ENCODE assay signal across 15 cellular contexts in genomic region chr3:82080261-82080660, GRCh38.
A peak's percentile ranks its signal among the peaks of the same experiment; 100 is the strongest.
DNase-seq lines count a peak whose midpoint lies in the region; TF ChIP-seq lines count a peak whose summit lies in the region.
"Had no signal": no experiment of that assay in that cellular context is flagged by ENCODE, and none has a peak within 500 bp of the region (broad histone marks: within the 10 kb centered on the region; RNA-seq: fewer than 3 reads in every experiment).

No MANE protein-coding gene starts in this region.

- peaks cover 33 to 51% (median 44%) of the 10 kb centered on the region in 10 experiments for H3K4me1 ChIP-seq in BLaER1 treated with 17β-estradiol and CSF1 and Interleukin-3, amounts not matched to agents 10 nM and 100 nM
- H3K4me1 ChIP-seq in SJCRH30 = peaks cover 12% of the 10 kb centered on the region
- H3K4me1 ChIP-seq: esophagus squamous epithelium had no signal

- H3K27ac ChIP-seq in BLaER1 treated with 17β-estradiol and CSF1 and Interleukin-3, amounts not matched to agents 10 nM and 100 nM = peak overlapping the region in 10 of 11 experiments; percentile 26 to 80 (median 74); a peak in 20 of 22 replicates
- H3K27ac ChIP-seq in VCaP (peak overlapping the region; percentile 84), SJCRH30 (no peak overlapping the region)
- H3K27ac ChIP-seq: esophagus squamous epithelium, WERI-Rb-1 had no signal

- no peaks in the 10 kb centered on the region for H3K36me3 ChIP-seq in BLaER1 treated with 17β-estradiol and CSF1 and Interleukin-3, amounts not matched to agents 10 nM and 100 nM
- H3K36me3 ChIP-seq in SJCRH30 = no peaks in the 10 kb centered on the region
- H3K36me3 ChIP-seq: esophagus squamous epithelium, WERI-Rb-1 had no signal

- H3K27ac Mint-ChIP-seq in endothelial cell (ENCODE audit: unreplicated experiment) = no peak overlapping the region
- H3K27ac Mint-ChIP-seq: activated naive CD8-positive, alpha-beta T cell; stimulated activated naive B cell treated with anti-CD40 and anti-IgM and Interleukin-4, amounts not matched to agents 10 μg/mL and 1 μg/mL and 100 μg/mL, for 72 hours had no signal

- peak overlapping the region; percentile 3 to 67 (median 53); a peak in 16 of 22 replicates for H3K9ac ChIP-seq in BLaER1 treated with 17β-estradiol and CSF1 and Interleukin-3, amounts not matched to agents 10 nM and 100 nM

- DNase-seq in HT1080 (ENCODE audit: low read depth) (peak; percentile 5), lung microvascular endothelial cell (ENCODE audit: low read depth in 2 of 2) (peak; percentile 23 to 86), endothelial cell (ENCODE audit: low spot score) (no peak), hepatic stellate cell (ENCODE audit: low spot score) (no peak), SJCRH30 (no peak), GF-D8 (lab: John Stamatoyannopoulos, UW) (no peak)
- DNase-seq: esophagus squamous epithelium; NCI-H524 treated with DMSO at 0.1 percent for 48 hours; stimulated activated CD4-positive, alpha-beta T cell treated with anti-CD3 and anti-CD28 coated beads, Interleukin-4, amount 100 ng/mL, for 24 hours; stimulated activated naive B cell treated with anti-CD40 and anti-IgM and Interleukin-4, amounts not matched to agents 10 μg/mL and 1 μg/mL and 100 μg/mL, for 72 hours; WERI-Rb-1 had no signal

- H3K9me3 ChIP-seq in BLaER1 treated with 17β-estradiol and CSF1 and Interleukin-3, amounts not matched to agents 10 nM and 100 nM (replicated peaks in 1 of 11) = no peaks in the 10 kb centered on the region
- no peaks in the 10 kb centered on the region for H3K9me3 ChIP-seq in SJCRH30 (replicated peaks)
- H3K9me3 ChIP-seq: esophagus squamous epithelium had no signal

- H3K27me3 Mint-ChIP-seq in endothelial cell (ENCODE audit: unreplicated experiment) = no peaks in the 10 kb centered on the region
- H3K27me3 Mint-ChIP-seq: activated naive CD8-positive, alpha-beta T cell; stimulated activated naive B cell treated with anti-CD40 and anti-IgM and Interleukin-4, amounts not matched to agents 10 μg/mL and 1 μg/mL and 100 μg/mL, for 72 hours had no signal

- H3K36me3 Mint-ChIP-seq in endothelial cell (ENCODE audit: low read depth, unreplicated experiment) = no peaks in the 10 kb centered on the region
- H3K36me3 Mint-ChIP-seq: activated naive CD8-positive, alpha-beta T cell; CD14-positive monocyte; stimulated activated naive B cell treated with anti-CD40 and anti-IgM and Interleukin-4, amounts not matched to agents 10 μg/mL and 1 μg/mL and 100 μg/mL, for 72 hours had no signal

- H3K4me3 Mint-ChIP-seq in endothelial cell (ENCODE audit: unreplicated experiment) = no peak overlapping the region
- H3K4me3 Mint-ChIP-seq: activated naive CD8-positive, alpha-beta T cell; CD14-positive monocyte had no signal

- H3K4me2 ChIP-seq in BLaER1 treated with 17β-estradiol and CSF1 and Interleukin-3, amounts not matched to agents 10 nM and 100 nM = peak overlapping the region; percentile 37 to 79 (median 74)

- H3K27me3 ChIP-seq in BLaER1 treated with 17β-estradiol and CSF1 and Interleukin-3, amounts not matched to agents 10 nM and 100 nM = 0 out of 22 replicates have a peak, but pooled peaks cover 0 to 5% (median 0%) of the 10 kb centered on the region in 11 experiments
- no peaks in the 10 kb centered on the region for H3K27me3 ChIP-seq in SJCRH30

- no peaks in the 10 kb centered on the region for H3K9me3 Mint-ChIP-seq in endothelial cell (ENCODE audit: unreplicated experiment)
- H3K9me3 Mint-ChIP-seq: CD14-positive monocyte; stimulated activated naive B cell treated with anti-CD40 and anti-IgM and Interleukin-4, amounts not matched to agents 10 μg/mL and 1 μg/mL and 100 μg/mL, for 72 hours had no signal

- H3K4me3 ChIP-seq in BLaER1 treated with 17β-estradiol and CSF1 and Interleukin-3, amounts not matched to agents 10 nM and 100 nM = peak overlapping the region in 1 of 10 experiments; percentile 30; a peak in 3 of 20 replicates
- H3K4me3 ChIP-seq in SJCRH30 = no peak overlapping the region
- H3K4me3 ChIP-seq: esophagus squamous epithelium had no signal

- no peaks in the 10 kb centered on the region for H4K20me1 ChIP-seq in BLaER1 treated with 17β-estradiol and CSF1 and Interleukin-3, amounts not matched to agents 10 nM and 100 nM

- H3K4me1 Mint-ChIP-seq in endothelial cell (ENCODE audit: unreplicated experiment) = peaks cover 8% of the 10 kb centered on the region

- no peak for TF ChIP-seq CTCF in VCaP (conservative IDR thresholded peaks at IDR 0.05)
- no peak for TF ChIP-seq CTCF in endothelial cell (IDR thresholded peaks at IDR 0.05; ENCODE audit: unreplicated experiment)

Comparison
In these comparisons a context has a peak if more than half of its experiments do, and no peak if none do; other contexts are left out.
1. DNase-seq: peak in HT1080 (single experiment) and lung microvascular endothelial cell (2 of 2); none in endothelial cell (single experiment), hepatic stellate cell (single experiment), SJCRH30 (0 of 2) and GF-D8 (single experiment).